ENCODE assay signal across 10 cellular contexts in the genomic region with DNA sequence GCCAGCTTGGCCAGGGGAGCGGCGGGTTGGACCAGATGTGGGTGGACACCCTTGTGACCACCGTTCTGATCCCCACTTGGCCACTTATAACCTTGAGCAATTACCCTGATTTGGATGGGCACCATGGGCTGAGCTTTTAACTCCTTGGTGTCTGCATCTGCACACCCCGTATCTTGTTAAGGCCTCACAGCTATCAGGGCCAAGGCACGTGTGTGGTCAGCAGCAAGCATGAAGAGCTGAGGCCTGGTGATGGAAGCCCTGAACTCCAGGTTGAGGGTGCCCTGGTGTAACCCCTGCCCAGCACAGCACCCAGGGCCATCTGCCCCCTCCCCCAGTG.
DNase-seq lines count a peak whose midpoint lies in the region; ATAC-seq and TF ChIP-seq lines count a peak whose summit lies in the region.
"Had no signal": no experiment of that assay in that cellular context is flagged by ENCODE, and none has a peak within 500 bp of the region (broad histone marks: within the 10 kb centered on the region; RNA-seq: fewer than 3 reads in every experiment).

No MANE protein-coding gene starts in this region.

- DNase-seq in Panc1 (ENCODE audit: low read depth, low spot score) (no peak), epithelial cell of prostate (ENCODE audit: low read depth, low spot score) (no peak), type B pancreatic cell (ENCODE audit: extremely low spot score, unreplicated experiment) (no peak), LoVo (ENCODE audit: low spot score) (no peak)
- DNase-seq in T-helper 2 cell treated with Interferon-gamma antibody and Interleukin-4, amounts not matched to agents 5 μg/mL and 100 μg/mL, for 36 hours (ENCODE audit: low spot score), result no peak
- DNase-seq: activated CD4-positive, alpha-beta memory T cell treated with anti-CD3 and anti-CD28 coated beads for 36 hours; activated naive CD8-positive, alpha-beta T cell treated with anti-CD3 and anti-CD28 coated beads, Interleukin-2, amount 10 ng/mL, durations not matched to agents 7 days and 5 days had no signal

- in situ Hi-C loops in Panc1 (cut with HindIII; ENCODE audit: low pct_unique_long_range_greater_than_20kb, low sequenced_read_pairs), result no loop called here

- CTCF ChIA-PET in Panc1 (lab: Charles Lee), result interaction anchor here (2.4 kb wide), 1 partner anchor 37 kb away, joined by 8 read pairs; no protein-coding TSS in a partner anchor

- peak overlapping the region; percentile 85 for H3K27ac ChIP-seq in Panc1 (ENCODE audit: low read length)
- peak overlapping the region; percentile 83 for H3K27ac ChIP-seq in epithelial cell of prostate
- H3K27ac ChIP-seq in muscle layer of duodenum (ENCODE audit: low read length), result peak overlapping the region; percentile 27
- H3K27ac ChIP-seq: parathyroid adenoma had no signal

- intact Hi-C loops in Panc1 (cut with micrococcal nuclease; ENCODE audit: unreplicated experiment), result no loop called here

- peaks cover 71% of the 10 kb centered on the region for H3K4me1 ChIP-seq in Panc1 (ENCODE audit: control insufficient read depth, insufficient read depth, low read length)
- H3K4me1 ChIP-seq in muscle layer of duodenum (ENCODE audit: control insufficient read depth in 1 of 2, insufficient read depth in 2 of 2, low read length in 2 of 2), result peaks cover 38 to 72% of the 10 kb centered on the region in 2 donors

- H3K4me3 ChIP-seq in Panc1 (ENCODE audit: low read depth in 2 of 2, low read length in 2 of 2) (no peak overlapping the region), muscle layer of duodenum (ENCODE audit: low read depth in 1 of 2, low read length in 2 of 2) (no peak overlapping the region)

- no peaks in the 10 kb centered on the region for H3K9me3 Mint-ChIP-seq in type B pancreatic cell
- no peaks in the 10 kb centered on the region for H3K9me3 Mint-ChIP-seq in T-helper 2 cell treated with Interferon-gamma antibody and Interleukin-4, amounts not matched to agents 5 μg/mL and 100 μg/mL, for 36 hours
- H3K9me3 Mint-ChIP-seq: activated CD4-positive, alpha-beta memory T cell treated with anti-CD3 and anti-CD28 coated beads for 36 hours; activated naive CD8-positive, alpha-beta T cell treated with anti-CD3 and anti-CD28 coated beads, Interleukin-2, amount 10 ng/mL, durations not matched to agents 7 days and 5 days had no signal

- no peaks in the 10 kb centered on the region for H3K27me3 Mint-ChIP-seq in type B pancreatic cell
- H3K27me3 Mint-ChIP-seq in T-helper 2 cell treated with Interferon-gamma antibody and Interleukin-4, amounts not matched to agents 5 μg/mL and 100 μg/mL, for 36 hours (ENCODE audit: low read depth), result no peaks in the 10 kb centered on the region
- H3K27me3 Mint-ChIP-seq: activated CD4-positive, alpha-beta memory T cell treated with anti-CD3 and anti-CD28 coated beads for 36 hours; activated naive CD8-positive, alpha-beta T cell treated with anti-CD3 and anti-CD28 coated beads, Interleukin-2, amount 10 ng/mL, durations not matched to agents 7 days and 5 days had no signal

- TF ChIP-seq CTCF in Panc1 (IDR thresholded peaks at IDR 0.05) (no peak), type B pancreatic cell (conservative IDR thresholded peaks at IDR 0.05) (no peak)

- peak overlapping the region; percentile 39 for H3K4me3 Mint-ChIP-seq in type B pancreatic cell
- no peak overlapping the region for H3K4me3 Mint-ChIP-seq in T-helper 2 cell treated with Interferon-gamma antibody and Interleukin-4, amounts not matched to agents 5 μg/mL and 100 μg/mL, for 36 hours
- H3K4me3 Mint-ChIP-seq: activated CD4-positive, alpha-beta memory T cell treated with anti-CD3 and anti-CD28 coated beads for 36 hours; activated naive CD8-positive, alpha-beta T cell treated with anti-CD3 and anti-CD28 coated beads, Interleukin-2, amount 10 ng/mL, durations not matched to agents 7 days and 5 days had no signal

- peak; percentile 5 for ATAC-seq in Panc1
- ATAC-seq in HG03571 (IDR thresholded peaks at IDR 0.05; ENCODE audit: unreplicated experiment), result no peak

- H3K4me1 Mint-ChIP-seq in type B pancreatic cell (ENCODE audit: unreplicated experiment), result peaks cover 49% of the 10 kb centered on the region
- H3K4me1 Mint-ChIP-seq in T-helper 2 cell treated with Interferon-gamma antibody and Interleukin-4, amounts not matched to agents 5 μg/mL and 100 μg/mL, for 36 hours (ENCODE audit: low read depth), result no peaks in the 10 kb centered on the region
- H3K4me1 Mint-ChIP-seq: activated naive CD8-positive, alpha-beta T cell treated with anti-CD3 and anti-CD28 coated beads, Interleukin-2, amount 10 ng/mL, durations not matched to agents 7 days and 5 days had no signal

- H3K36me3 ChIP-seq in Panc1 (ENCODE audit: control insufficient read depth, insufficient read depth, low read length), result no peaks in the 10 kb centered on the region
- H3K36me3 ChIP-seq in muscle layer of duodenum (ENCODE audit: control insufficient read depth in 1 of 2, insufficient read depth in 2 of 2, low read length in 2 of 2), result peaks cover 4 to 5% of the 10 kb centered on the region in 2 donors

- H3K9me3 ChIP-seq in Panc1 (ENCODE audit: control insufficient read depth, insufficient read depth, low read depth, low read length) (no peaks in the 10 kb centered on the region), muscle layer of duodenum (ENCODE audit: control insufficient read depth in 1 of 2, low read length in 2 of 2) (no peaks in the 10 kb centered on the region)

- no peaks in the 10 kb centered on the region for H3K36me3 Mint-ChIP-seq in type B pancreatic cell
- no peaks in the 10 kb centered on the region for H3K36me3 Mint-ChIP-seq in T-helper 2 cell treated with Interferon-gamma antibody and Interleukin-4, amounts not matched to agents 5 μg/mL and 100 μg/mL, for 36 hours (ENCODE audit: low read depth)
- H3K36me3 Mint-ChIP-seq: activated CD4-positive, alpha-beta memory T cell treated with anti-CD3 and anti-CD28 coated beads for 36 hours; activated naive CD8-positive, alpha-beta T cell treated with anti-CD3 and anti-CD28 coated beads, Interleukin-2, amount 10 ng/mL, durations not matched to agents 7 days and 5 days had no signal

- peak overlapping the region; percentile 97 for H3K27ac Mint-ChIP-seq in type B pancreatic cell
- no peak overlapping the region for H3K27ac Mint-ChIP-seq in T-helper 2 cell treated with Interferon-gamma antibody and Interleukin-4, amounts not matched to agents 5 μg/mL and 100 μg/mL, for 36 hours
- H3K27ac Mint-ChIP-seq: activated CD4-positive, alpha-beta memory T cell treated with anti-CD3 and anti-CD28 coated beads for 36 hours; activated naive CD8-positive, alpha-beta T cell treated with anti-CD3 and anti-CD28 coated beads, Interleukin-2, amount 10 ng/mL, durations not matched to agents 7 days and 5 days had no signal

- BruUV-seq in Panc1 (replicated peaks; lab: Mats Ljungman, UMichigan), result no TSS peak

- POLR2A ChIA-PET in Panc1 (lab: Charles Lee), result no interaction called here

- no peaks in the 10 kb centered on the region for H3K27me3 ChIP-seq in Panc1 (ENCODE audit: control insufficient read depth, insufficient read depth, low read length)
- H3K27me3 ChIP-seq in muscle layer of duodenum (ENCODE audit: low read depth, low read length), result no peaks in the 10 kb centered on the region

Comparison
In these comparisons a context has a peak if more than half of its experiments do, and no peak if none do; other contexts are left out.
1. H3K27ac ChIP-seq: peak in every context shown above with its lines; median percentile 85 in Panc1; 83 in epithelial cell of prostate; 27 in muscle layer of duodenum.